1 cellular context compared by ENCODE assay signal in genomic region chr22:37662039-37662438, GRCh38.
TF ChIP-seq lines count a peak whose summit lies in the region.

No MANE protein-coding gene starts in this region.

TF ChIP-seq in HepG2, 621 proteins besides CTCF, POLR2A, EP300 and RAD21:
- TF ChIP-seq SCMH1 (CRISPR knock-in tag; IDR thresholded peaks at IDR 0.05; ENCODE audit: borderline replicate concordance) (no peak), PHB2 (IDR thresholded peaks at IDR 0.05; ENCODE audit: partially characterized antibody) (no peak), ZNF362 (CRISPR knock-in tag; IDR thresholded peaks at IDR 0.05; ENCODE audit: borderline replicate concordance) (no peak), AKAP8 (CRISPR knock-in tag; IDR thresholded peaks at IDR 0.05) (0 out of 2 replicates have a peak, but pooled peaks have one; percentile 13), ZNF142 (CRISPR knock-in tag; IDR thresholded peaks at IDR 0.05) (no peak), ZSCAN22 (CRISPR knock-in tag; IDR thresholded peaks at IDR 0.05) (0 out of 2 replicates have a peak, but pooled peaks have one; percentile 28), ZNF367 (CRISPR knock-in tag; IDR thresholded peaks at IDR 0.05; ENCODE audit: borderline replicate concordance) (no peak), ZKSCAN5 (CRISPR knock-in tag; IDR thresholded peaks at IDR 0.05) (no peak), CAMTA2 (CRISPR knock-in tag; IDR thresholded peaks at IDR 0.05; ENCODE audit: borderline replicate concordance) (no peak), ISL2 (CRISPR knock-in tag; IDR thresholded peaks at IDR 0.05) (no peak), ZNF550 (CRISPR knock-in tag; IDR thresholded peaks at IDR 0.05; ENCODE audit: borderline replicate concordance) (no peak), ZFP90 (CRISPR knock-in tag; IDR thresholded peaks at IDR 0.05; ENCODE audit: borderline replicate concordance) (no peak), ZHX2 (IDR thresholded peaks at IDR 0.05; ENCODE audit: low read depth) (no peak), ZHX2 (CRISPR knock-in tag; IDR thresholded peaks at IDR 0.05; ENCODE audit: borderline replicate concordance) (no peak), ZNF280B (CRISPR knock-in tag; IDR thresholded peaks at IDR 0.05; ENCODE audit: borderline replicate concordance) (no peak)
